In the genomic region with DNA sequence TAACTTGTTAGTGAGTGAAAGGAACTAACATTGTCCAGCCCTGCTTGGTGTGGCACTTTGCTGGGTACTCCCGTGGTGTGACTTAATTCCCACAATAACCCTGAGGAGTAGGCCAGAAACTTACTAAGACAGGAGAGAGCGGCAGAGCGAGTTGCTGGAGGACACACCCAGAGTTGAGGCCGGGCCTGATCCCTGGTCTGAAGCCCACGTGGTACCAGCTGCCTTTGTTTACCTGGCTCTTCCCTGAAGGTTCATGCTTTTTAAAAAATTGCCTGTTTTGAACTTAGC, we compare ENCODE assay signal across 8 cellular contexts. TPM values are rescaled to one million over a fixed set of nuclear protein-coding genes. Genes with fewer than 3 reads are reported as not detected.
A peak's percentile ranks its signal among the peaks of the same experiment; 100 is the strongest.
DNase-seq lines count a peak whose midpoint lies in the region; ATAC-seq and TF ChIP-seq lines count a peak whose summit lies in the region.

No MANE protein-coding gene starts in this region.

- H3K4me1 ChIP-seq in heart right ventricle (peaks cover 20 to 71% (median 61%) of the 10 kb centered on the region in 9 donors), rectal smooth muscle tissue (ENCODE audit: control insufficient read depth, insufficient read depth, low read length) (peaks cover 9% of the 10 kb centered on the region)

- H3K9ac ChIP-seq in rectal smooth muscle tissue (ENCODE audit: low read length), result peak overlapping the region; percentile 45

- H3K27me3 ChIP-seq in heart right ventricle, result no peaks in the 10 kb centered on the region
- no peaks in the 10 kb centered on the region for H3K27me3 ChIP-seq in rectal smooth muscle tissue (ENCODE audit: control insufficient read depth, insufficient read depth, low read length)

- no peaks in the 10 kb centered on the region for H3K27me3 Mint-ChIP-seq in IgD-negative memory B cell
- no peaks in the 10 kb centered on the region for H3K27me3 Mint-ChIP-seq in activated T-helper 2 cell treated with anti-CD3 and anti-CD28 coated beads, Interferon-gamma antibody, Interleukin-2, Interleukin-4, amounts not matched to agents 10 μg/mL and 5 μg/mL and 100 μg/mL, durations not matched to agents 14 hours and 24 hours and 36 hours (ENCODE audit: low read depth)

- H3K4me1 Mint-ChIP-seq in IgD-negative memory B cell, result peaks cover 5 to 10% (median 8%) of the 10 kb centered on the region in 3 donors
- peaks cover 10% of the 10 kb centered on the region for H3K4me1 Mint-ChIP-seq in activated T-helper 2 cell treated with anti-CD3 and anti-CD28 coated beads, Interferon-gamma antibody, Interleukin-2, Interleukin-4, amounts not matched to agents 10 μg/mL and 5 μg/mL and 100 μg/mL, durations not matched to agents 14 hours and 24 hours and 36 hours (ENCODE audit: low read depth)

- WGBS in heart right ventricle, 2 donors, result 0 to 2% methylated on average over 5 of the region's 5 CpGs

- H3K4me3 Mint-ChIP-seq in IgD-negative memory B cell, result peak overlapping the region; percentile 84 to 96 (median 90)
- H3K4me3 Mint-ChIP-seq in activated T-helper 2 cell treated with anti-CD3 and anti-CD28 coated beads, Interferon-gamma antibody, Interleukin-2, Interleukin-4, amounts not matched to agents 10 μg/mL and 5 μg/mL and 100 μg/mL, durations not matched to agents 14 hours and 24 hours and 36 hours (ENCODE audit: low read depth), result peak overlapping the region; percentile 90

- H3K9me3 ChIP-seq in heart right ventricle, result no peaks in the 10 kb centered on the region

- no peaks in the 10 kb centered on the region for H3K9me3 Mint-ChIP-seq in IgD-negative memory B cell
- no peaks in the 10 kb centered on the region for H3K9me3 Mint-ChIP-seq in activated T-helper 2 cell treated with anti-CD3 and anti-CD28 coated beads, Interferon-gamma antibody, Interleukin-2, Interleukin-4, amounts not matched to agents 10 μg/mL and 5 μg/mL and 100 μg/mL, durations not matched to agents 14 hours and 24 hours and 36 hours

- H3K27ac ChIP-seq in heart right ventricle (peak overlapping the region; percentile 82 to 98 (median 93)), rectal smooth muscle tissue (ENCODE audit: low read depth, low read length) (peak overlapping the region; percentile 77)

- no peak for TF ChIP-seq CTCF in heart right ventricle (IDR thresholded peaks at IDR 0.05)

- no peak overlapping the region for H3K27ac Mint-ChIP-seq in IgD-negative memory B cell
- H3K27ac Mint-ChIP-seq in activated T-helper 2 cell treated with anti-CD3 and anti-CD28 coated beads, Interferon-gamma antibody, Interleukin-2, Interleukin-4, amounts not matched to agents 10 μg/mL and 5 μg/mL and 100 μg/mL, durations not matched to agents 14 hours and 24 hours and 36 hours, result peak overlapping the region; percentile 85

- H3K36me3 Mint-ChIP-seq in IgD-negative memory B cell, result peaks cover 1% of the 10 kb centered on the region
- peaks cover 8% of the 10 kb centered on the region for H3K36me3 Mint-ChIP-seq in activated T-helper 2 cell treated with anti-CD3 and anti-CD28 coated beads, Interferon-gamma antibody, Interleukin-2, Interleukin-4, amounts not matched to agents 10 μg/mL and 5 μg/mL and 100 μg/mL, durations not matched to agents 14 hours and 24 hours and 36 hours (ENCODE audit: low read depth)

- peak overlapping the region; percentile 65 to 98 (median 89) for H3K4me3 ChIP-seq in heart right ventricle
- peak overlapping the region; percentile 86 for H3K4me3 ChIP-seq in rectal smooth muscle tissue (ENCODE audit: low read length)

- intact Hi-C loops in activated T-helper 2 cell treated with anti-CD3 and anti-CD28 coated beads, Interferon-gamma antibody, Interleukin-2, Interleukin-4, amounts not matched to agents 10 μg/mL and 5 μg/mL and 100 μg/mL, durations not matched to agents 14 hours and 24 hours and 36 hours (cut with micrococcal nuclease), result no loop called here
- intact Hi-C loops in heart right ventricle (cut with DNase I), result no loop called here

- DNase-seq in DMS114 treated with DMSO at 0.1 percent for 48 hours (lab: John Stamatoyannopoulos, UW; ENCODE audit: unreplicated experiment) (peak; percentile 6), heart right ventricle (no peak), cerebellar cortex (ENCODE audit: low spot score) (no peak), COLO829 (ENCODE audit: low spot score) (no peak)
- no peak for DNase-seq in activated T-helper 2 cell treated with anti-CD3 and anti-CD28 coated beads, Interferon-gamma antibody, Interleukin-2, Interleukin-4, amounts not matched to agents 10 μg/mL and 5 μg/mL and 100 μg/mL, durations not matched to agents 14 hours and 24 hours and 36 hours (ENCODE audit: low spot score)

- H3K36me3 ChIP-seq in heart right ventricle (peaks cover 0 to 18% (median 8%) of the 10 kb centered on the region in 9 donors), rectal smooth muscle tissue (ENCODE audit: control insufficient read depth, insufficient read depth, low read length) (peaks cover 3% of the 10 kb centered on the region)

- ATAC-seq in heart right ventricle, result peak; percentile 13 to 43 (median 22)
- no peak for ATAC-seq in GM21737 (IDR thresholded peaks at IDR 0.05; ENCODE audit: unreplicated experiment)

RNA-seq across cellular contexts. Expression of a gene that starts 0.6 kb away (rescaled TPM):
- polyA plus RNA-seq in IgD-negative memory B cell, result 16.2 TPM
- total RNA-seq in activated T-helper 2 cell treated with anti-CD3 and anti-CD28 coated beads, Interferon-gamma antibody, Interleukin-2, Interleukin-4, amounts not matched to agents 10 μg/mL and 5 μg/mL and 100 μg/mL, durations not matched to agents 14 hours and 24 hours and 36 hours, result 34.9 and 36.3 TPM in 2 replicates
- total RNA-seq in heart right ventricle, result 10 to 100 TPM; 27.1 to 81.2 (median 42.0) TPM
- polyA plus RNA-seq in heart right ventricle, result 100 to 1,000 TPM; 160 to 192 TPM

RNA-seq across cellular contexts. Expression of a gene that starts 0.9 kb away (rescaled TPM):
- 3.8 TPM for polyA plus RNA-seq in IgD-negative memory B cell
- total RNA-seq in activated T-helper 2 cell treated with anti-CD3 and anti-CD28 coated beads, Interferon-gamma antibody, Interleukin-2, Interleukin-4, amounts not matched to agents 10 μg/mL and 5 μg/mL and 100 μg/mL, durations not matched to agents 14 hours and 24 hours and 36 hours, result 13.3 and 15.2 TPM in 2 replicates
- 10 to 100 TPM; 34.1 to 87.4 (median 44.5) TPM for total RNA-seq in heart right ventricle
- polyA plus RNA-seq in heart right ventricle, result 10 to 100 TPM; 72.5 to 74.8 TPM

RNA-seq across cellular contexts. Expression of a gene that starts 31.4 kb away (rescaled TPM):
- polyA plus RNA-seq in IgD-negative memory B cell (13.3 TPM), heart right ventricle (10 to 100 TPM; 17.6 to 17.8 TPM)
- total RNA-seq in activated T-helper 2 cell treated with anti-CD3 and anti-CD28 coated beads, Interferon-gamma antibody, Interleukin-2, Interleukin-4, amounts not matched to agents 10 μg/mL and 5 μg/mL and 100 μg/mL, durations not matched to agents 14 hours and 24 hours and 36 hours, result 70.4 and 81.9 TPM in 2 replicates
- 10 to 100 TPM in 7 of 10 donors, 1 to 10 TPM in 3; 6.9 to 49.2 (median 13.8) TPM for total RNA-seq in heart right ventricle
